1 cellular context compared by ENCODE assay signal in genomic region chr9:4662989-4663792, GRCh38.
TF ChIP-seq lines count a peak whose summit lies in the region.

No MANE protein-coding gene starts in this region.

TF ChIP-seq in K562, 482 proteins besides CTCF, POLR2A, EP300 and RAD21 (continued from another document):
- TF ChIP-seq FOXO4 (CRISPR knock-in tag; IDR thresholded peaks at IDR 0.05), result no peak
- TF ChIP-seq PKNOX1 (IDR thresholded peaks at IDR 0.05), result no peak
- TF ChIP-seq PHF8 (IDR thresholded peaks at IDR 0.05; ENCODE audit: borderline replicate concordance, low read length), result no peak
- TF ChIP-seq CHD1 (IDR thresholded peaks at IDR 0.05; ENCODE audit: low read length), result no peak
- TF ChIP-seq, protein P1, sequence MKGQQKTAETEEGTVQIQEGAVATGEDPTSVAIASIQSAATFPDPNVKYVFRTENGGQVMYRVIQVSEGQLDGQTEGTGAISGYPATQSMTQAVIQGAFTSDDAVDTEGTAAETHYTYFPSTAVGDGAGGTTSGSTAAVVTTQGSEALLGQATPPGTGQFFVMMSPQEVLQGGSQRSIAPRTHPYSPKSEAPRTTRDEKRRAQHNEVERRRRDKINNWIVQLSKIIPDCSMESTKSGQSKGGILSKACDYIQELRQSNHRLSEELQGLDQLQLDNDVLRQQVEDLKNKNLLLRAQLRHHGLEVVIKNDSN (CRISPR knock-in tag; IDR thresholded peaks at IDR 0.05), result no peak
- no peak for TF ChIP-seq ZNF24 (IDR thresholded peaks at IDR 0.05)
- TF ChIP-seq ARID1B (IDR thresholded peaks at IDR 0.05), result no peak
- TF ChIP-seq PTBP1 (IDR thresholded peaks at IDR 0.05; ENCODE audit: low read depth, low read length), result no peak
